ENCODE assay signal across 1 cellular context in the genomic region with DNA sequence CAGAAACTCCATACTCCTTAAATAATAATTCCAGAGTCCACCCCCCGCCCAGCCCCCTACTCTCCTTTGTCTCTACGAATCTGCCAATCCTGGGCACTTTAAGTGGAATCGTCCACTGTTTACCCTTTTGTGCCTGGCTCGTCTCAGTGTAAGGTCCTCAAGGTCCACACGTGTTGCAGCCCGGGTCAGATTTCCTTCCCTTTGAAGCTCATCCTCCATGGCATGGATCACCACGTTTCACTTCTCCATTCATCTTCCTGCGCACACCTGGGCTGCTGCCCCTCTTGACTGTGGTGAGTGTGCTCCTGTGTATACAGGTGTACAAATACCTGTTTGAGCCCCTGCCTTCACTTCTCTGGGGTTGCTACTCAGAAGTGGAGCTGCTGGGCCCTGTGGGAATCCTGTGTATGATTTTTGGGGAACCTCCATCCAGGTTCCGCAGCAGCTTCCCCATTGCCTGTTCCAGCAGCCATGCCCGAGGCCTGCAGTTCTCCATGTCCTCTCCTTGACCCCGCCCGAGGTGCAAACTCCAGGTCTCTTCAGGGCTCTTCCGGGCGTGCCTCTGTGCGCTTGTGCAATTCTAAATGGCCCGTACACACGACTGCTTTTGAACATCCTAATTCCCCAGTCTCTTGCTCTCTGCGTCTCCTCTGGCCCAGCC.
TF ChIP-seq lines count a peak whose summit lies in the region.

No MANE protein-coding gene starts in this region.

TF ChIP-seq in GM23338, 12 proteins besides CTCF, POLR2A, EP300 and RAD21 (continued from another document):
- TF ChIP-seq, protein P1, sequence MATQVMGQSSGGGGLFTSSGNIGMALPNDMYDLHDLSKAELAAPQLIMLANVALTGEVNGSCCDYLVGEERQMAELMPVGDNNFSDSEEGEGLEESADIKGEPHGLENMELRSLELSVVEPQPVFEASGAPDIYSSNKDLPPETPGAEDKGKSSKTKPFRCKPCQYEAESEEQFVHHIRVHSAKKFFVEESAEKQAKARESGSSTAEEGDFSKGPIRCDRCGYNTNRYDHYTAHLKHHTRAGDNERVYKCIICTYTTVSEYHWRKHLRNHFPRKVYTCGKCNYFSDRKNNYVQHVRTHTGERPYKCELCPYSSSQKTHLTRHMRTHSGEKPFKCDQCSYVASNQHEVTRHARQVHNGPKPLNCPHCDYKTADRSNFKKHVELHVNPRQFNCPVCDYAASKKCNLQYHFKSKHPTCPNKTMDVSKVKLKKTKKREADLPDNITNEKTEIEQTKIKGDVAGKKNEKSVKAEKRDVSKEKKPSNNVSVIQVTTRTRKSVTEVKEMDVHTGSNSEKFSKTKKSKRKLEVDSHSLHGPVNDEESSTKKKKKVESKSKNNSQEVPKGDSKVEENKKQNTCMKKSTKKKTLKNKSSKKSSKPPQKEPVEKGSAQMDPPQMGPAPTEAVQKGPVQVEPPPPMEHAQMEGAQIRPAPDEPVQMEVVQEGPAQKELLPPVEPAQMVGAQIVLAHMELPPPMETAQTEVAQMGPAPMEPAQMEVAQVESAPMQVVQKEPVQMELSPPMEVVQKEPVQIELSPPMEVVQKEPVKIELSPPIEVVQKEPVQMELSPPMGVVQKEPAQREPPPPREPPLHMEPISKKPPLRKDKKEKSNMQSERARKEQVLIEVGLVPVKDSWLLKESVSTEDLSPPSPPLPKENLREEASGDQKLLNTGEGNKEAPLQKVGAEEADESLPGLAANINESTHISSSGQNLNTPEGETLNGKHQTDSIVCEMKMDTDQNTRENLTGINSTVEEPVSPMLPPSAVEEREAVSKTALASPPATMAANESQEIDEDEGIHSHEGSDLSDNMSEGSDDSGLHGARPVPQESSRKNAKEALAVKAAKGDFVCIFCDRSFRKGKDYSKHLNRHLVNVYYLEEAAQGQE (IDR thresholded peaks at IDR 0.05; ENCODE audit: unreplicated experiment) = no peak
